1 cellular context compared by ENCODE assay signal in genomic region chr17:20009052-20009301, GRCh38.
TF ChIP-seq lines count a peak whose summit lies in the region.

No MANE protein-coding gene starts in this region.

TF ChIP-seq in endothelial cell of umbilical vein, 7 proteins besides CTCF, POLR2A, EP300 and RAD21:
- TF ChIP-seq MYC (IDR thresholded peaks at IDR 0.05; ENCODE audit: low read depth, low read length) (no peak), JUN (IDR thresholded peaks at IDR 0.05; ENCODE audit: borderline replicate concordance, insufficient read depth, insufficient read length, low read depth) (no peak), EZH2 (IDR thresholded peaks at IDR 0.05; ENCODE audit: borderline replicate concordance, low read depth, low read length, severe bottlenecking) (no peak), GATA2 (IDR thresholded peaks at IDR 0.05; ENCODE audit: insufficient read depth, insufficient read length, low read depth, low read length) (no peak), MAX (IDR thresholded peaks at IDR 0.05; ENCODE audit: insufficient read depth, insufficient read length) (no peak), POLR2AphosphoS5 (IDR thresholded peaks at IDR 0.05; ENCODE audit: insufficient read depth, low read depth, low read length) (no peak), FOS (IDR thresholded peaks at IDR 0.05; ENCODE audit: borderline replicate concordance, insufficient read depth, low read length) (no peak)
